2 cellular contexts compared by ENCODE assay signal in the genomic region with DNA sequence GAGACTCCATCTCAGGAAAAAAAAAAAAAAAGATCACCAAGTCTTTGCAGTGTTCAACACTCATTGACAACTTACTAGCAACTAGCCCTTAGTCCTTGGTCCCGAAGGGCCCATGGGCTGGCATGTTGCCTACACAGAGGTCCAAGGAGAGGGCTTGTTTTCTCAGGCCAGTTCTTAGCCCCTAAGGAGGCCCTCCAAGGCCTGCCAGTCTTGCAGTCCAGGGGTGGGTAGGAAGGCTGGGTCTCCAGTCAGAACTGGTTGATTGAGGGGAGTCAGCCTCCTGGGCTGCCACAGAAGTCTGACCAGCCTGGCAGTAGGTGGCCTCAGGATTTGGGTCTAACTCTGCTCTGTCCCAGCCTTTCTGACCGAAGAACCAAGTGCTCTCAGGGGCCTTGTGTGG.
TF ChIP-seq lines count a peak whose summit lies in the region.

No MANE protein-coding gene starts in this region.

TF ChIP-seq in IMR-90, 13 proteins besides CTCF, POLR2A, EP300 and RAD21:
- TF ChIP-seq BHLHE40 (IDR thresholded peaks at IDR 0.05; ENCODE audit: low read depth, low read length) (no peak), SMC3 (IDR thresholded peaks at IDR 0.05; ENCODE audit: low read depth, low read length) (no peak), RCOR1 (IDR thresholded peaks at IDR 0.05; ENCODE audit: insufficient replicate concordance, low read length) (no peak), MAFK (IDR thresholded peaks at IDR 0.05; ENCODE audit: low read depth, low read length) (no peak), CHD1 (IDR thresholded peaks at IDR 0.05; ENCODE audit: low read depth, low read length) (no peak), NFE2L2 (IDR thresholded peaks at IDR 0.05; ENCODE audit: low read depth, low read length) (no peak)
- TF ChIP-seq, protein P1, sequence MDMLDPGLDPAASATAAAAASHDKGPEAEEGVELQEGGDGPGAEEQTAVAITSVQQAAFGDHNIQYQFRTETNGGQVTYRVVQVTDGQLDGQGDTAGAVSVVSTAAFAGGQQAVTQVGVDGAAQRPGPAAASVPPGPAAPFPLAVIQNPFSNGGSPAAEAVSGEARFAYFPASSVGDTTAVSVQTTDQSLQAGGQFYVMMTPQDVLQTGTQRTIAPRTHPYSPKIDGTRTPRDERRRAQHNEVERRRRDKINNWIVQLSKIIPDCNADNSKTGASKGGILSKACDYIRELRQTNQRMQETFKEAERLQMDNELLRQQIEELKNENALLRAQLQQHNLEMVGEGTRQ (IDR thresholded peaks at IDR 0.05; ENCODE audit: low read depth, low read length), result no peak

TF ChIP-seq in H1, 55 proteins besides CTCF, POLR2A, EP300 and RAD21:
- TF ChIP-seq, protein P1 (IDR thresholded peaks at IDR 0.05; ENCODE audit: low read length), result no peak
- TF ChIP-seq GTF2F1 (IDR thresholded peaks at IDR 0.05; ENCODE audit: borderline replicate concordance, low read depth, low read length), result no peak
- TF ChIP-seq JUND (IDR thresholded peaks at IDR 0.05; ENCODE audit: low read length), result no peak
- no peak for TF ChIP-seq EGR1 (IDR thresholded peaks at IDR 0.05; ENCODE audit: borderline replicate concordance, low read depth, low read length)
